ENCODE assay signal across 10 cellular contexts in the genomic region with DNA sequence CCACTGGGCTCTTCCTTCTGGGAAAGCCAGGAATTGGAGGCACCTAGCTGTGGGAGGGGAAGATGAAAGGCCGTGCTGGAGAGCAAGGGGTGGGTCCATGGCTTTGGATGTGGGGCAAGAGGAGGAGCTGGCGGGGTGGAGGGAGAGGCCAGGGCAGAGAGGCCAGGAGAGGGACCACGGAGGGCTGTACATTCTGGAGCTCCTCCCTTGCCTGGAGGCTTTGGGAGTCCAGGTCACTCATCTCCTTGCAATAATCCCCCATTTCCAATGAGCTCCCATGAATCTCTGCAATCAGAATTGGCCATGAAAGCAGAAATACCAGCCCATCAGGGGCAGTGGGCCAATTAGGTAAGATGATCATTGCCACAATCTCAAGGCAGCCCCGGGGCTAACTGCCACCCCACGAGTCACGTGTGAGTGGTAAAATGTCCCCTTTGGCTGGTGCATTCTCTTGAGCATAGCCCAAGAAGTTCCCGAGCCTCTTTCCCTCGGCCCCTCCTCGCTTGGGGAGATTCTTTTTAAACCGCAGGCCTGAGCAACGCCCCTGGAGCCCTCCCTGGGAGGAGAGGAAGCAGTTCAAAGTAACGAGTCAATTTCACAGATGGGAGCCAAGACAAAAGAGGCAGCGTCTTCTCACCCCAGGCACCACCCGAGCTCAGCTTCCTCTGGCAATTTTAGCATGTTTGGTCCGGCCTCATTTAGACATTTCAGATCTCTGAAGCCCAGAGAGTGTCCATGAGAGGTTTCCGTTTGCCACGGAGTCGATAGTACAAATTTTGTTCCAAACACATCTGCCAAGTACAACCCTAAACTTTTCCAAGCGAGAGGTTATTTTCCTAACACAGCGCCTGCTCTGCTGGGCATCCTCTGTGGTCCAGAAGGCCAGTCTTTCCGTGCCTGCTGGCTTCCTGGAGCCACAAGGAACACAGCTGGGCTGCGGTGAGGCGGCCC. TPM values are rescaled to one million over a fixed set of nuclear protein-coding genes. Genes with fewer than 3 reads are reported as not detected.
DNase-seq lines count a peak whose midpoint lies in the region; ATAC-seq, FAIRE-seq and TF ChIP-seq lines count a peak whose summit lies in the region.
"Had no signal": no experiment of that assay in that cellular context is flagged by ENCODE, and none has a peak within 500 bp of the region (broad histone marks: within the 10 kb centered on the region; RNA-seq: fewer than 3 reads in every experiment).

No MANE protein-coding gene starts in this region.

- FAIRE-seq in urothelium cell line (lab: Jason Lieb, UNC) (no peak), frontal cortex (lab: Jason Lieb, UNC) (no peak)
- FAIRE-seq: islet of Langerhans had no signal

- WGBS in right lobe of liver (ENCODE audit: insufficient coverage, low coverage, low lambda C conversion rate, missing lambda C conversion rate): 30% methylated on average over 19 of the region's 23 CpGs

- no peaks in the 10 kb centered on the region for H3K36me3 Mint-ChIP-seq in MCF 10A (ENCODE audit: insufficient read depth, unreplicated experiment)

- ATAC-seq in Right ventricle myocardium superior (ENCODE audit: poor library complexity): peak; percentile 34
- peak; percentile 79 to 84 (median 83) for ATAC-seq in right lobe of liver
- no peak for ATAC-seq in stimulated activated naive CD8-positive, alpha-beta T cell treated with anti-CD3 and anti-CD28 coated beads, Interleukin-15, Interleukin-2, amounts not matched to agents 100 U/mL and 50 U/mL, for 24 hours

- DNase-seq in Right ventricle myocardium superior: no peak
- DNase-seq in cardiac septum (ENCODE audit: low spot score): no peak
- DNase-seq in MCF 10A (ENCODE audit: unreplicated experiment): peak; percentile 74
- DNase-seq in right lobe of liver: peak; percentile 67 to 83 (median 83)
- DNase-seq in urothelium cell line (ENCODE audit: low spot score): peak; percentile 36
- DNase-seq in frontal cortex (ENCODE audit: low spot score in 2 of 2): no peak
- no peak for DNase-seq in stimulated activated naive CD8-positive, alpha-beta T cell treated with anti-CD3 and anti-CD28 coated beads, Interleukin-15, Interleukin-2, amounts not matched to agents 100 U/mL and 50 U/mL, for 24 hours
- DNase-seq in NCI-H82 treated with DMSO at 0.1 percent for 48 hours (lab: John Stamatoyannopoulos, UW; ENCODE audit: unreplicated experiment): no peak
- DNase-seq: NCI-H2081 treated with DMSO at 0.1 percent for 48 hours had no signal

- H3K27me3 ChIP-seq in right lobe of liver: no peaks in the 10 kb centered on the region

- no peaks in the 10 kb centered on the region for H3K9me3 ChIP-seq in right lobe of liver

- H3K4me3 ChIP-seq in right lobe of liver: peak overlapping the region in 1 of 3 donors; percentile 17

- TF ChIP-seq CTCF in MCF 10A (IDR thresholded peaks at IDR 0.05; ENCODE audit: unreplicated experiment) (no peak), right lobe of liver (IDR thresholded peaks at IDR 0.05) (no peak)

- no peaks in the 10 kb centered on the region for H3K27me3 Mint-ChIP-seq in MCF 10A (ENCODE audit: insufficient read depth, unreplicated experiment)

- no TSS peak for BruUV-seq in MCF 10A (replicated peaks; lab: Mats Ljungman, UMichigan)

- H3K27ac ChIP-seq in right lobe of liver: peak overlapping the region in 2 of 3 donors; percentile 30 to 36

- peaks cover 39% of the 10 kb centered on the region for H3K4me1 Mint-ChIP-seq in MCF 10A (ENCODE audit: insufficient read depth, unreplicated experiment)

- H3K27ac Mint-ChIP-seq in MCF 10A (ENCODE audit: low read depth, unreplicated experiment): peak overlapping the region; percentile 85

- H3K4me1 ChIP-seq in right lobe of liver: peaks cover 0 to 32% (median 12%) of the 10 kb centered on the region in 4 donors

- no peak for TF ChIP-seq POLR2A in right lobe of liver (IDR thresholded peaks at IDR 0.05)

- H3K9me3 Mint-ChIP-seq in MCF 10A (ENCODE audit: unreplicated experiment): no peaks in the 10 kb centered on the region

- peak overlapping the region; percentile 53 for H3K4me3 Mint-ChIP-seq in MCF 10A (ENCODE audit: unreplicated experiment)

- POLR2A ChIA-PET in MCF 10A (lab: Yijun Ruan, JAX): interaction anchor here (0.7 to 4.2 kb wide), 6 partner anchors 9 to 24 kb away, joined by 3 to 24 read pairs (median 3); a partner anchor contains a TSS

- intact Hi-C loops in Right ventricle myocardium superior (cut with DNase I): no loop called here
- intact Hi-C loops in cardiac septum (cut with DNase I): no loop called here
- intact Hi-C loops in MCF 10A (cut with micrococcal nuclease): no loop called here
- intact Hi-C loops in right lobe of liver (cut with DNase I): no loop called here

- CTCF ChIA-PET in MCF 10A (lab: Yijun Ruan, JAX): interaction anchor here (1.0 kb wide), 1 partner anchor 11 kb away, joined by 3 read pairs; no protein-coding TSS in a partner anchor

- no peaks in the 10 kb centered on the region for H3K36me3 ChIP-seq in right lobe of liver

RNA-seq across cellular contexts. Expression of a gene that starts 13.4 kb away (rescaled TPM):
- total RNA-seq in Right ventricle myocardium superior (3.4 TPM), cardiac septum (0.32 TPM), MCF 10A (2022) (2.9 and 3.6 TPM in 2 replicates), right lobe of liver (1 to 10 TPM in 5 of 6 experiments, under 1 TPM in 1; 0.54 to 2.6 (median 1.4) TPM), frontal cortex (20.4 TPM)

RNA-seq across cellular contexts. Expression of a gene that starts 18.3 kb away (rescaled TPM):
- 26.8 TPM for total RNA-seq in Right ventricle myocardium superior
- total RNA-seq in cardiac septum: 28.8 TPM
- 29.7 and 45.2 TPM in 2 replicates for total RNA-seq in MCF 10A (2022)
- 10 to 100 TPM; 20.0 to 41.1 (median 25.4) TPM for total RNA-seq in right lobe of liver
- total RNA-seq in frontal cortex: 21.6 TPM

RNA-seq across cellular contexts. Expression of a gene that starts 30.1 kb away (rescaled TPM):
- total RNA-seq in Right ventricle myocardium superior: 13.7 TPM
- total RNA-seq in cardiac septum: 19.8 TPM
- total RNA-seq in MCF 10A (2022): 28.8 and 33.5 TPM in 2 replicates
- total RNA-seq in right lobe of liver: 10 to 100 TPM; 10.3 to 36.2 (median 14.8) TPM
- total RNA-seq in frontal cortex: 14.7 TPM

RNA-seq across cellular contexts. Expression of a gene that starts 43.2 kb away (rescaled TPM):
- total RNA-seq in Right ventricle myocardium superior (19.3 TPM), cardiac septum (15.0 TPM), MCF 10A (2022) (0.59 and 1.0 TPM in 2 replicates), right lobe of liver (10 to 100 TPM in 2 of 6 experiments, 1 to 10 TPM in 4; 4.7 to 14.8 (median 6.1) TPM), frontal cortex (3.3 TPM)

Comparison
In these comparisons a context has a peak if more than half of its experiments do, and no peak if none do; other contexts are left out.
1. DNase-seq: peak in MCF 10A (single experiment), right lobe of liver (3 of 3) and urothelium cell line (single experiment); none in Right ventricle myocardium superior (single experiment), cardiac septum (single experiment), frontal cortex (0 of 2), stimulated activated naive CD8-positive, alpha-beta T cell treated with anti-CD3 and anti-CD28 coated beads, Interleukin-15, Interleukin-2, amounts not matched to agents 100 U/mL and 50 U/mL, for 24 hours (single experiment) and NCI-H82 treated with DMSO at 0.1 percent for 48 hours (single experiment).